In the genomic region with DNA sequence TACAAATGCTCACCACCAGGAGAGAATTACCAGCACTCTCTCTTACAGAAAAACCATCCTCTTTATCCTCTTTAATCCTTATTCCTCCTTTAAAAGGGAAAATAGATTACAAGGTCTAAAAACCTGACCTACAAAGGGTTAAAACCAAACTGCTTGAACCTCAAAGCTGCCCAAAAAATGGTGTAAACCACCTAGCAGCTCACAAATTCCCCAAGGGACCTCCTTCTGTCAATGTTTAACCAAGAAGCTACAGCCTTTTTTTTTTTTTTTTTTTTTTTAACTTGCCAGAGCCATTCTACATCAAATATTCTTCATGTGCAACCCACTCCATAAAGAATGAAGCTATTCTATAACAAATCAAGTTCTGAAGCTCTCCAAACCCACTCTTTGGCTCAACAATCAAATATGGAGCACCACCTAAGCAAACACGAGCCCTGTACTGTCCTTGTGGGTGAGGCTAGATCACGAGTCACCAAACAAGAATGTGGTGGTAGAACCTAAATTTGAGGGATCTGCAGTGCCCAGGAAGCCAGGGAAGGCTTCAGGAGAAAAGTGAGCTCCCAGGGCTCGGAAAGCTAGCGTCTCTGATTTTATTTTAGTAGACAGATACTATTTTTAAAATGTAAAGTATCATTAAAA, we compare ENCODE assay signal across 9 cellular contexts. TPM values are rescaled to one million over a fixed set of nuclear protein-coding genes. Genes with fewer than 3 reads are reported as not detected.
DNase-seq lines count a peak whose midpoint lies in the region; ATAC-seq, FAIRE-seq and TF ChIP-seq lines count a peak whose summit lies in the region.
"Had no signal": no experiment of that assay in that cellular context is flagged by ENCODE, and none has a peak within 500 bp of the region (broad histone marks: within the 10 kb centered on the region; RNA-seq: fewer than 3 reads in every experiment).

No MANE protein-coding gene starts in this region.

- H3K4me2 ChIP-seq in GM12878 (ENCODE audit: control insufficient read depth, insufficient read depth), result no peak overlapping the region
- H3K4me2 ChIP-seq in SK-N-SH, result no peak overlapping the region

- no peak for TF ChIP-seq EP300 in GM12878 (IDR thresholded peaks at IDR 0.05; ENCODE audit: borderline replicate concordance in 1 of 2, control insufficient read depth in 1 of 2, low read depth in 2 of 2, low read length in 2 of 2)
- TF ChIP-seq EP300 in SK-N-SH (IDR thresholded peaks at IDR 0.05; ENCODE audit: borderline replicate concordance in 1 of 2, low read depth in 1 of 2, low read length in 1 of 2), result no peak

- H3K9me3 ChIP-seq in GM12878 (replicated peaks; ENCODE audit: control insufficient read depth, insufficient read depth, low read length), result no peaks in the 10 kb centered on the region; the same call in 2 of the 3 replicates
- no peaks in the 10 kb centered on the region for H3K9me3 ChIP-seq in SK-N-SH

- FAIRE-seq in GM12878 (lab: Jason Lieb, UNC), result no peak

- no peak for TF ChIP-seq RAD21 in GM12878 (IDR thresholded peaks at IDR 0.05; ENCODE audit: insufficient read depth, low read depth, low read length)
- TF ChIP-seq RAD21 in SK-N-SH (IDR thresholded peaks at IDR 0.05; ENCODE audit: low read length), result no peak

- TF ChIP-seq POLR2A in GM12878 (IDR thresholded peaks at IDR 0.05; ENCODE audit: low read depth, low read length), result no peak

- no peak for TF ChIP-seq CTCF in GM10248 (IDR thresholded peaks at IDR 0.05; ENCODE audit: control extremely low read depth, extremely low read depth, low read depth, missing control alignments)
- no peak for TF ChIP-seq CTCF in GM12878 (IDR thresholded peaks at IDR 0.05 in 2 of 3, conservative IDR thresholded peaks at IDR 0.05 in 1 of 3; ENCODE audit: control insufficient read depth in 2 of 3, extremely low read depth in 1 of 3, insufficient read depth in 1 of 3, low read depth in 3 of 3, low read length in 3 of 3)
- TF ChIP-seq CTCF in SK-N-SH (IDR thresholded peaks at IDR 0.05), result no peak

- intact Hi-C loops in GM12878 (cut with micrococcal nuclease; ENCODE audit: unreplicated experiment), result no loop called here

- H3K4me3 ChIP-seq in GM12878 (no peak overlapping the region), SK-N-SH (ENCODE audit: low read depth in 2 of 2, low read length in 1 of 2) (no peak overlapping the region; a peak in 1 of 4 replicates)

- peak overlapping the region; percentile 68 to 90 (median 76) for H3K4me3 Mint-ChIP-seq in naive B cell
- H3K4me3 Mint-ChIP-seq: natural killer cell had no signal

- peak overlapping the region; percentile 82 to 95 (median 90) for H3K27ac Mint-ChIP-seq in naive B cell
- H3K27ac Mint-ChIP-seq: natural killer cell had no signal

- DNase-seq in GM10248 (ENCODE audit: extremely low spot score), result peak; percentile 28
- no peak for DNase-seq in GM12878 (ENCODE audit: low read depth, low spot score)
- no peak for DNase-seq in naive B cell
- no peak for DNase-seq in T-helper 2 cell
- no peak for DNase-seq in OCI-M2 (lab: John Stamatoyannopoulos, UW; ENCODE audit: unreplicated experiment)
- DNase-seq in SK-N-SH, result no peak
- DNase-seq: natural killer cell had no signal

- H3K9me3 Mint-ChIP-seq in naive B cell, result peaks cover 0 to 4% (median 2%) of the 10 kb centered on the region in 7 donors
- H3K9me3 Mint-ChIP-seq: natural killer cell had no signal

- H3K36me3 ChIP-seq in GM12878 (ENCODE audit: control insufficient read depth in 2 of 2, insufficient read depth in 2 of 2, low read length in 1 of 2) (no peaks in the 10 kb centered on the region), SK-N-SH (replicated peaks in 1 of 2; ENCODE audit: control insufficient read depth in 1 of 2, insufficient read depth in 2 of 2, low read length in 1 of 2) (no peaks in the 10 kb centered on the region)

- H3K9me2 ChIP-seq in SK-N-SH, result no peaks in the 10 kb centered on the region

- RAD21 ChIA-PET in GM12878 (lab: Charles Lee; ENCODE audit: unreplicated experiment), result interaction anchor here (0.7 to 1.3 kb wide), 4 partner anchors 9 to 715 kb away, joined by 3 to 4 read pairs (median 3); no protein-coding TSS in a partner anchor

- in situ Hi-C loops in GM12878 (cut with MboI), result no loop called here

- H3K27ac ChIP-seq in GM12878 (ENCODE audit: control insufficient read depth, insufficient read depth) (no peak overlapping the region), SK-N-SH (ENCODE audit: low read depth in 2 of 2, low read length in 1 of 2) (no peak overlapping the region)

- H3K27me3 Mint-ChIP-seq in naive B cell, result no peaks in the 10 kb centered on the region

- no TSS peak for BruUV-seq in GM12878 (replicated peaks; lab: Mats Ljungman, UMichigan)

- H3K4me1 ChIP-seq in GM12878 (ENCODE audit: control insufficient read depth, insufficient read depth, low read length) (no peaks in the 10 kb centered on the region), SK-N-SH (ENCODE audit: control insufficient read depth in 1 of 2, insufficient read depth in 2 of 2, low read depth in 1 of 2, low read length in 1 of 2) (no peaks in the 10 kb centered on the region; a peak in 1 of 4 replicates)

- no peaks in the 10 kb centered on the region for H3K79me2 ChIP-seq in GM12878 (ENCODE audit: control insufficient read depth, insufficient read depth, low read length)
- no peaks in the 10 kb centered on the region for H3K79me2 ChIP-seq in SK-N-SH (ENCODE audit: insufficient read depth)

- H3K9ac ChIP-seq in GM12878 (ENCODE audit: control insufficient read depth, insufficient read depth, low read length), result no peak overlapping the region
- no peak overlapping the region for H3K9ac ChIP-seq in SK-N-SH

- H3F3A ChIP-seq in SK-N-SH (replicated peaks; ENCODE audit: insufficient read depth), result no peaks in the 10 kb centered on the region

- H2AFZ ChIP-seq in GM12878 (ENCODE audit: control insufficient read depth, low read depth, low read length) (no peak overlapping the region), SK-N-SH (ENCODE audit: low read depth) (no peak overlapping the region)

- 9% methylated on average over 4 of the region's 4 CpGs for WGBS in GM12878 (ENCODE audit: insufficient coverage, insufficient replicate concordance, low lambda C conversion rate, missing lambda C conversion rate)
- WGBS in SK-N-SH (ENCODE audit: low lambda C conversion rate), result 26% methylated on average over 4 of the region's 4 CpGs

- H3K27me3 ChIP-seq in GM12878 (replicated peaks in 1 of 2; ENCODE audit: control insufficient read depth in 2 of 2, insufficient read depth in 2 of 2, low read length in 1 of 2) (no peaks in the 10 kb centered on the region), SK-N-SH (ENCODE audit: insufficient read depth) (no peaks in the 10 kb centered on the region)

- H3K36me3 Mint-ChIP-seq in naive B cell, result no peaks in the 10 kb centered on the region
- H3K36me3 Mint-ChIP-seq: natural killer cell had no signal

- POLR2A ChIA-PET in GM10248 (lab: Yijun Ruan, JAX), result no interaction called here
- POLR2A ChIA-PET in GM12878 (lab: Charles Lee), result interaction anchor here (0.6 to 1.2 kb wide), 5 partner anchors 11 to 1319 kb away, joined by 3 to 12 read pairs (median 4); no protein-coding TSS in a partner anchor
- POLR2A ChIA-PET in SK-N-SH (lab: Yijun Ruan, JAX), result no interaction called here

- peak; percentile 43 for ATAC-seq in HG03108 (IDR thresholded peaks at IDR 0.05; ENCODE audit: unreplicated experiment)
- peak; percentile 79 for ATAC-seq in GM12878
- peak; percentile 36 to 57 for ATAC-seq in naive B cell (ENCODE audit: low read depth in 2 of 2)
- ATAC-seq in HG03565 (IDR thresholded peaks at IDR 0.05; ENCODE audit: unreplicated experiment), result no peak
- ATAC-seq: natural killer cell had no signal

- CTCF ChIA-PET in GM10248 (lab: Yijun Ruan, JAX) (interaction anchor here (0.9 to 1.7 kb wide), 4 partner anchors 9 to 183 kb away, joined by 3 to 5 read pairs (median 4); no protein-coding TSS in a partner anchor), GM12878 (lab: Yijun Ruan, JAX) (interaction anchor here (0.6 to 1.0 kb wide), 2 partner anchors 64 to 185 kb away, joined by 3 to 4 read pairs; no protein-coding TSS in a partner anchor), SK-N-SH (lab: Yijun Ruan, JAX) (no interaction called here)

- SMC1A ChIA-PET in GM12878 (lab: Charles Lee; ENCODE audit: uncharacterized antibody, unreplicated experiment), result interaction anchor here (0.6 to 1.9 kb wide), 4 partner anchors 9 to 1056 kb away, joined by 3 to 6 read pairs (median 3); no protein-coding TSS in a partner anchor

- H4K20me1 ChIP-seq in GM12878 (ENCODE audit: control insufficient read depth, insufficient read depth) (no peaks in the 10 kb centered on the region), SK-N-SH (ENCODE audit: insufficient read depth) (no peaks in the 10 kb centered on the region)

- peaks cover 58 to 82% (median 69%) of the 10 kb centered on the region in 3 donors for H3K4me1 Mint-ChIP-seq in naive B cell

RNA-seq across cellular contexts. Expression of a gene that starts 20.1 kb away (rescaled TPM):
- not detected in 2 replicates for total RNA-seq in GM12878 (2013; cell fraction: nucleolus; rRNA removed)
- total RNA-seq in GM12878 (2014; rRNA removed), result not detected in 2 replicates
- not detected in 2 replicates for total RNA-seq in GM12878 (2014; rRNA removed; fragmentation: Illumina TruSeq; extraction: Trizol)
- total RNA-seq in GM12878 (2021), result 0.03 and 0.24 TPM in 2 replicates
- polyA plus RNA-seq in GM12878 (2011; ENCODE audit: low read depth), result 0.22 TPM
- not detected in 2 replicates for polyA plus RNA-seq in GM12878 (2011; rRNA removed)
- polyA plus RNA-seq in GM12878 (2011; cell fraction: cytosol; rRNA removed), result not detected in 2 replicates
- not detected in 2 replicates for polyA plus RNA-seq in GM12878 (2011; cell fraction: nucleus; rRNA removed)
- 0.10 and 0.35 TPM in 2 replicates for polyA plus RNA-seq in GM12878 (2012)
- not detected in 2 replicates for polyA plus RNA-seq in GM12878 (2014; fragmentation: Illumina TruSeq; extraction: Trizol)
- polyA plus RNA-seq in GM12878 (2014; fragmentation: Nextera tagmentation; extraction: Ambion mirVana), result under 1 TPM; 0.03 to 0.15 TPM
- 0.03 TPM in 1 of 2 replicates, not detected in the other for polyA plus RNA-seq in GM12878 (2014; rRNA removed)
- polyA plus RNA-seq in GM12878 (2016; fragmentation: Nextera tagmentation; extraction: Ambion mirVana), result under 1 TPM; 0.09 to 0.25 TPM
- not detected in 2 replicates for polyA minus RNA-seq in GM12878 (2011; rRNA and poly(A)+ RNA removed)
- polyA minus RNA-seq in GM12878 (2011; cell fraction: cytosol; rRNA and poly(A)+ RNA removed), result 1.9 TPM in 1 of 2 replicates, not detected in the other
- polyA minus RNA-seq in GM12878 (2011; cell fraction: nucleus; rRNA and poly(A)+ RNA removed), result 0.96 TPM in 1 of 2 replicates, not detected in the other
- polyA plus RNA-seq in naive B cell (ENCODE audit: low read depth in 6 of 6), result 10 to 100 TPM; 28.7 to 65.6 (median 40.0) TPM
- 0.05 and 0.12 TPM in 2 replicates for polyA plus RNA-seq in SK-N-SH (2012; rRNA removed)
- 0.01 and 0.04 TPM in 2 replicates for polyA plus RNA-seq in SK-N-SH (2012; cell fraction: cytosol; rRNA removed)
- 0.05 TPM in 2 replicates for polyA plus RNA-seq in SK-N-SH (2012; cell fraction: nucleus; rRNA removed)

RNA-seq across cellular contexts. Expression of a gene that starts 20.6 kb away (rescaled TPM):
- not detected in 2 replicates for total RNA-seq in GM12878 (2013; cell fraction: nucleolus; rRNA removed)
- total RNA-seq in GM12878 (2014; rRNA removed) (not detected in 2 replicates), GM12878 (2014; rRNA removed; fragmentation: Illumina TruSeq; extraction: Trizol) (not detected in 2 replicates), GM12878 (2021) (not detected in 2 replicates)
- polyA plus RNA-seq in GM12878 (2011; ENCODE audit: low read depth), result not detected
- polyA plus RNA-seq in GM12878 (2011; rRNA removed) (not detected in 2 replicates), GM12878 (2014; fragmentation: Illumina TruSeq; extraction: Trizol) (not detected in 2 replicates), GM12878 (2014; fragmentation: Nextera tagmentation; extraction: Ambion mirVana) (not detected), GM12878 (2014; rRNA removed) (not detected in 2 replicates), GM12878 (2016; fragmentation: Nextera tagmentation; extraction: Ambion mirVana) (not detected), naive B cell (ENCODE audit: low read depth in 6 of 6) (10 to 100 TPM in 5 of 6 donors, 1 to 10 TPM in 1; 9.1 to 32.2 (median 12.2) TPM), SK-N-SH (2012; rRNA removed) (not detected in 2 replicates)
- not detected in 2 replicates for polyA plus RNA-seq in GM12878 (2011; cell fraction: cytosol; rRNA removed)
- not detected in 2 replicates for polyA plus RNA-seq in GM12878 (2011; cell fraction: nucleus; rRNA removed)
- not detected in 2 replicates for polyA plus RNA-seq in GM12878 (2012)
- polyA minus RNA-seq in GM12878 (2011; rRNA and poly(A)+ RNA removed), result not detected in 2 replicates
- not detected in 2 replicates for polyA minus RNA-seq in GM12878 (2011; cell fraction: cytosol; rRNA and poly(A)+ RNA removed)
- not detected in 2 replicates for polyA minus RNA-seq in GM12878 (2011; cell fraction: nucleus; rRNA and poly(A)+ RNA removed)
- polyA plus RNA-seq in SK-N-SH (2012; cell fraction: cytosol; rRNA removed), result not detected in 2 replicates
- not detected in 2 replicates for polyA plus RNA-seq in SK-N-SH (2012; cell fraction: nucleus; rRNA removed)

Comparison
In these comparisons a context has a peak if more than half of its experiments do, and no peak if none do; other contexts are left out.
1. RNA of a gene that starts 20.1 kb away (polyA plus RNA-seq): 28.7 to 65.6 TPM in naive B cell; 0.01 to 0.12 TPM in SK-N-SH and 0.03 to 0.35 TPM in GM12878; every median in the first group is over 10 times any median in the second.
2. RNA of a gene that starts 20.6 kb away (polyA plus RNA-seq): 9.1 to 32.2 TPM in naive B cell; not detected in SK-N-SH and not detected in GM12878; every median in the first group is over 4 times any median in the second.